In genomic region chr16:2467301-2468141, GRCh38 we compare ENCODE assay signal across 8 cellular contexts. TPM values are rescaled to one million over a fixed set of nuclear protein-coding genes. Genes with fewer than 3 reads are reported as not detected.
DNase-seq lines count a peak whose midpoint lies in the region; ATAC-seq, FAIRE-seq and TF ChIP-seq lines count a peak whose summit lies in the region.

No MANE protein-coding gene starts in this region.

- H3K27me3 ChIP-seq in SJCRH30 (no peaks in the 10 kb centered on the region), endothelial cell of umbilical vein (ENCODE audit: control insufficient read depth in 2 of 2, insufficient read depth in 2 of 2, low read length in 2 of 2) (peaks cover 18 to 22% of the 10 kb centered on the region in 2 experiments), mesendoderm (ENCODE audit: insufficient read depth, low read length, poor library complexity) (peaks cover 8% of the 10 kb centered on the region)

- POLR2A ChIA-PET in endothelial cell of umbilical vein (lab: Charles Lee) = no interaction called here

- H3K4ac ChIP-seq in mesendoderm (ENCODE audit: low read depth, low read length) = peak overlapping the region; percentile 90

- intact Hi-C loops in endothelial cell of umbilical vein (cut with micrococcal nuclease) = no loop called here

- no peaks in the 10 kb centered on the region for H3K36me3 ChIP-seq in SJCRH30
- no peaks in the 10 kb centered on the region for H3K36me3 ChIP-seq in endothelial cell of umbilical vein (ENCODE audit: control insufficient read depth in 2 of 2, extremely low read depth in 1 of 2, insufficient read depth in 2 of 2, low read length in 2 of 2)
- H3K36me3 ChIP-seq in mesendoderm (ENCODE audit: control insufficient read depth, insufficient read depth, low read length) = no peaks in the 10 kb centered on the region

- CTCF ChIA-PET in endothelial cell of umbilical vein (lab: Charles Lee) = interaction anchor here (1.0 to 1.4 kb wide), 2 partner anchors 37 to 444 kb away, joined by 3 to 4 read pairs; no protein-coding TSS in a partner anchor

- no CpG with 5 or more reads among the region's 74 CpGs for WGBS in mesendoderm (ENCODE audit: extremely low coverage, insufficient coverage, low lambda C conversion rate)

- no peaks in the 10 kb centered on the region for H4K20me1 ChIP-seq in endothelial cell of umbilical vein (replicated peaks; ENCODE audit: control insufficient read depth, extremely low read depth, insufficient read depth, low read length)

- peak; percentile 16 for DNase-seq in GDM1 (lab: John Stamatoyannopoulos, UW)
- DNase-seq in LoVo (ENCODE audit: low spot score) = peak; percentile 73
- peak; percentile 87 to 88 for DNase-seq in SJCRH30
- DNase-seq in endothelial cell of umbilical vein (ENCODE audit: low read depth, low spot score) = peak; percentile 42
- DNase-seq in mesendoderm = peak; percentile 68
- DNase-seq in urothelium cell line (ENCODE audit: low spot score) = no peak

- H3K18ac ChIP-seq in mesendoderm (ENCODE audit: low read length) = peak overlapping the region; percentile 51

- no peak overlapping the region for H2AK5ac ChIP-seq in mesendoderm (ENCODE audit: low read length)

- H3K9ac ChIP-seq in endothelial cell of umbilical vein (replicated peaks; ENCODE audit: extremely low read depth, insufficient read depth, low read length) (peak overlapping the region; percentile 34), mesendoderm (ENCODE audit: low read length) (peak overlapping the region; percentile 76)

- dilution Hi-C loops in endothelial cell of umbilical vein (cut with MboI; ENCODE audit: extremely low pct_ligation_motif_present, low sequenced_read_pairs) = no loop called here

- no peaks in the 10 kb centered on the region for H3K79me1 ChIP-seq in mesendoderm (ENCODE audit: low read length)

- H3K4me1 ChIP-seq in SJCRH30 = peaks cover 39% of the 10 kb centered on the region
- H3K4me1 ChIP-seq in endothelial cell of umbilical vein (ENCODE audit: control insufficient read depth, extremely low read depth, insufficient read depth, low read length) = peaks cover 5% of the 10 kb centered on the region
- no peaks in the 10 kb centered on the region for H3K4me1 ChIP-seq in mesendoderm (ENCODE audit: control insufficient read depth, low read depth, low read length)

- FAIRE-seq in endothelial cell of umbilical vein (lab: Jason Lieb, UNC) (peak; percentile 68), urothelium cell line (lab: Jason Lieb, UNC) (peak; percentile 44)

- H3K4me2 ChIP-seq in endothelial cell of umbilical vein (ENCODE audit: insufficient read depth, low read length) (peak overlapping the region; percentile 75), mesendoderm (ENCODE audit: low read length) (peak overlapping the region; percentile 58)

- H3K27ac ChIP-seq in SJCRH30 (peak overlapping the region; percentile 90), endothelial cell of umbilical vein (ENCODE audit: insufficient read depth, low read depth, low read length) (no peak overlapping the region), mesendoderm (ENCODE audit: low read depth, low read length) (no peak overlapping the region)

- ATAC-seq in HG02970 (IDR thresholded peaks at IDR 0.05; ENCODE audit: low FRiP score, unreplicated experiment) (no peak), HG02840 (IDR thresholded peaks at IDR 0.05; ENCODE audit: low FRiP score, unreplicated experiment) (no peak)

- no peak for TF ChIP-seq POLR2A in endothelial cell of umbilical vein (IDR thresholded peaks at IDR 0.05; ENCODE audit: low read depth, low read length)

- no peak overlapping the region for H2BK5ac ChIP-seq in mesendoderm (ENCODE audit: low read length)

- H2BK15ac ChIP-seq in mesendoderm (replicated peaks; ENCODE audit: low read depth) = no peak overlapping the region

- peak overlapping the region; percentile 60 for H3K4me3 ChIP-seq in SJCRH30
- peak overlapping the region; percentile 27 to 36 (median 34) for H3K4me3 ChIP-seq in endothelial cell of umbilical vein (replicated peaks in 1 of 3; ENCODE audit: insufficient read depth in 1 of 3, low read depth in 1 of 3, low read length in 3 of 3)
- H3K4me3 ChIP-seq in mesendoderm (ENCODE audit: low read length) = no peak overlapping the region

- no peak overlapping the region for H4K5ac ChIP-seq in mesendoderm (ENCODE audit: low read length)

- H4K8ac ChIP-seq in mesendoderm (ENCODE audit: low read depth, low read length) = no peak overlapping the region

- H3K9me3 ChIP-seq in SJCRH30 (replicated peaks) = no peaks in the 10 kb centered on the region
- no peaks in the 10 kb centered on the region for H3K9me3 ChIP-seq in endothelial cell of umbilical vein (replicated peaks; ENCODE audit: control insufficient read depth, insufficient read depth, low read length)

- H2AFZ ChIP-seq in endothelial cell of umbilical vein (ENCODE audit: low read depth, low read length) = peak overlapping the region; percentile 61

- H3K79me2 ChIP-seq in endothelial cell of umbilical vein (ENCODE audit: control insufficient read depth, insufficient read depth, low read length) (no peaks in the 10 kb centered on the region), mesendoderm (ENCODE audit: control insufficient read depth, insufficient read depth, low read length) (no peaks in the 10 kb centered on the region)

- no peak overlapping the region for H3K23ac ChIP-seq in mesendoderm (ENCODE audit: low read length)

- BruUV-seq in endothelial cell of umbilical vein (replicated peaks; lab: Mats Ljungman, UMichigan) = no TSS peak

- H2BK120ac ChIP-seq in mesendoderm (ENCODE audit: low read depth, low read length) = no peak overlapping the region

- H3K56ac ChIP-seq in mesendoderm (ENCODE audit: low read length) = peak overlapping the region; percentile 85

- TF ChIP-seq CTCF in endothelial cell of umbilical vein (IDR thresholded peaks at IDR 0.05; ENCODE audit: extremely low read depth in 1 of 2, insufficient read depth in 1 of 2, low read depth in 1 of 2, low read length in 2 of 2) = no peak

- H3K9me1 ChIP-seq in endothelial cell of umbilical vein (replicated peaks; ENCODE audit: control insufficient read depth, extremely low read depth, insufficient read depth, low read length) = no peaks in the 10 kb centered on the region

RNA-seq across cellular contexts. Expression of gene NTN3, which starts 3.6 kb away (rescaled TPM):
- 5.1 and 5.6 TPM in 2 replicates for total RNA-seq in SJCRH30 (2014; rRNA removed; shearing (Covaris generic))
- total RNA-seq in endothelial cell of umbilical vein = 0.15 TPM in 1 of 2 replicates, not detected in the other
- not detected in 2 replicates for polyA plus RNA-seq in endothelial cell of umbilical vein
- 0.03 TPM in 1 of 2 replicates, not detected in the other for polyA plus RNA-seq in endothelial cell of umbilical vein (2011; cell fraction: cytosol; rRNA removed)
- polyA plus RNA-seq in endothelial cell of umbilical vein (2011; cell fraction: nucleus; rRNA removed) = not detected in 2 replicates
- not detected in 2 replicates for polyA plus RNA-seq in endothelial cell of umbilical vein (2012)
- polyA minus RNA-seq in endothelial cell of umbilical vein = not detected in 2 replicates
- 0.82 TPM for polyA minus RNA-seq in endothelial cell of umbilical vein (2011; cell fraction: cytosol; rRNA and poly(A)+ RNA removed)
- not detected in 2 replicates for polyA minus RNA-seq in endothelial cell of umbilical vein (2011; cell fraction: nucleus; rRNA and poly(A)+ RNA removed)
- not detected for polyA plus RNA-seq in mesendoderm (2013, experiment 1 of 2)
- not detected for polyA plus RNA-seq in mesendoderm (2013, experiment 2 of 2)

RNA-seq across cellular contexts. Expression of gene TBC1D24, which starts 7.4 kb away (rescaled TPM):
- 19.8 and 21.8 TPM in 2 replicates for total RNA-seq in SJCRH30 (2014; rRNA removed; shearing (Covaris generic))
- 17.3 and 22.8 TPM in 2 replicates for total RNA-seq in endothelial cell of umbilical vein
- 8.1 and 10.6 TPM in 2 replicates for polyA plus RNA-seq in endothelial cell of umbilical vein
- polyA plus RNA-seq in endothelial cell of umbilical vein (2011; cell fraction: cytosol; rRNA removed) = 4.8 and 7.3 TPM in 2 replicates
- polyA plus RNA-seq in endothelial cell of umbilical vein (2011; cell fraction: nucleus; rRNA removed) = 16.4 and 18.5 TPM in 2 replicates
- polyA plus RNA-seq in endothelial cell of umbilical vein (2012) = 7.8 and 8.1 TPM in 2 replicates
- 12.4 and 16.1 TPM in 2 replicates for polyA minus RNA-seq in endothelial cell of umbilical vein
- polyA minus RNA-seq in endothelial cell of umbilical vein (2011; cell fraction: cytosol; rRNA and poly(A)+ RNA removed) = 8.8 TPM
- 8.9 and 10.8 TPM in 2 replicates for polyA minus RNA-seq in endothelial cell of umbilical vein (2011; cell fraction: nucleus; rRNA and poly(A)+ RNA removed)
- 4.3 TPM for polyA plus RNA-seq in mesendoderm (2013, experiment 1 of 2)
- 4.4 TPM for polyA plus RNA-seq in mesendoderm (2013, experiment 2 of 2)

RNA-seq across cellular contexts. Expression of gene TEDC2, which starts 7.6 kb away (rescaled TPM):
- 26.0 and 30.9 TPM in 2 replicates for total RNA-seq in SJCRH30 (2014; rRNA removed; shearing (Covaris generic))
- total RNA-seq in endothelial cell of umbilical vein = 12.7 and 15.2 TPM in 2 replicates
- polyA plus RNA-seq in endothelial cell of umbilical vein = 7.6 and 8.8 TPM in 2 replicates
- polyA plus RNA-seq in endothelial cell of umbilical vein (2011; cell fraction: cytosol; rRNA removed) = 6.1 and 7.6 TPM in 2 replicates
- polyA plus RNA-seq in endothelial cell of umbilical vein (2011; cell fraction: nucleus; rRNA removed) = 19.6 and 23.0 TPM in 2 replicates
- 3.7 and 5.1 TPM in 2 replicates for polyA plus RNA-seq in endothelial cell of umbilical vein (2012)
- polyA minus RNA-seq in endothelial cell of umbilical vein = 2.0 and 2.8 TPM in 2 replicates
- 7.6 TPM for polyA minus RNA-seq in endothelial cell of umbilical vein (2011; cell fraction: cytosol; rRNA and poly(A)+ RNA removed)
- polyA minus RNA-seq in endothelial cell of umbilical vein (2011; cell fraction: nucleus; rRNA and poly(A)+ RNA removed) = 3.3 and 4.5 TPM in 2 replicates
- 25.6 TPM for polyA plus RNA-seq in mesendoderm (2013, experiment 1 of 2)
- polyA plus RNA-seq in mesendoderm (2013, experiment 2 of 2) = 26.2 TPM

RNA-seq across cellular contexts. Expression of gene CCNF, which starts 38.3 kb away (rescaled TPM):
- 52.8 and 54.8 TPM in 2 replicates for total RNA-seq in SJCRH30 (2014; rRNA removed; shearing (Covaris generic))
- total RNA-seq in endothelial cell of umbilical vein = 46.6 and 48.9 TPM in 2 replicates
- 12.8 and 13.9 TPM in 2 replicates for polyA plus RNA-seq in endothelial cell of umbilical vein
- polyA plus RNA-seq in endothelial cell of umbilical vein (2011; cell fraction: cytosol; rRNA removed) = 15.5 and 16.8 TPM in 2 replicates
- 27.3 and 27.4 TPM in 2 replicates for polyA plus RNA-seq in endothelial cell of umbilical vein (2011; cell fraction: nucleus; rRNA removed)
- 15.0 and 20.9 TPM in 2 replicates for polyA plus RNA-seq in endothelial cell of umbilical vein (2012)
- polyA minus RNA-seq in endothelial cell of umbilical vein = 31.8 and 33.2 TPM in 2 replicates
- 56.3 TPM for polyA minus RNA-seq in endothelial cell of umbilical vein (2011; cell fraction: cytosol; rRNA and poly(A)+ RNA removed)
- polyA minus RNA-seq in endothelial cell of umbilical vein (2011; cell fraction: nucleus; rRNA and poly(A)+ RNA removed) = 20.6 and 25.0 TPM in 2 replicates
- 19.4 TPM for polyA plus RNA-seq in mesendoderm (2013, experiment 1 of 2)
- 19.6 TPM for polyA plus RNA-seq in mesendoderm (2013, experiment 2 of 2)

RNA-seq across cellular contexts. Expression of gene ATP6V0C, which starts 46.2 kb away (rescaled TPM):
- total RNA-seq in SJCRH30 (2014; rRNA removed; shearing (Covaris generic)) = 28.7 and 28.8 TPM in 2 replicates
- total RNA-seq in endothelial cell of umbilical vein = 187 and 194 TPM in 2 replicates
- 122 and 146 TPM in 2 replicates for polyA plus RNA-seq in endothelial cell of umbilical vein
- 82.0 and 82.5 TPM in 2 replicates for polyA plus RNA-seq in endothelial cell of umbilical vein (2011; cell fraction: cytosol; rRNA removed)
- 37.3 and 44.2 TPM in 2 replicates for polyA plus RNA-seq in endothelial cell of umbilical vein (2011; cell fraction: nucleus; rRNA removed)
- 209 and 256 TPM in 2 replicates for polyA plus RNA-seq in endothelial cell of umbilical vein (2012)
- 31.4 and 43.3 TPM in 2 replicates for polyA minus RNA-seq in endothelial cell of umbilical vein
- polyA minus RNA-seq in endothelial cell of umbilical vein (2011; cell fraction: cytosol; rRNA and poly(A)+ RNA removed) = 112 TPM
- 19.4 and 31.2 TPM in 2 replicates for polyA minus RNA-seq in endothelial cell of umbilical vein (2011; cell fraction: nucleus; rRNA and poly(A)+ RNA removed)
- polyA plus RNA-seq in mesendoderm (2013, experiment 1 of 2) = 279 TPM
- polyA plus RNA-seq in mesendoderm (2013, experiment 2 of 2) = 280 TPM
